In the genomic region with DNA sequence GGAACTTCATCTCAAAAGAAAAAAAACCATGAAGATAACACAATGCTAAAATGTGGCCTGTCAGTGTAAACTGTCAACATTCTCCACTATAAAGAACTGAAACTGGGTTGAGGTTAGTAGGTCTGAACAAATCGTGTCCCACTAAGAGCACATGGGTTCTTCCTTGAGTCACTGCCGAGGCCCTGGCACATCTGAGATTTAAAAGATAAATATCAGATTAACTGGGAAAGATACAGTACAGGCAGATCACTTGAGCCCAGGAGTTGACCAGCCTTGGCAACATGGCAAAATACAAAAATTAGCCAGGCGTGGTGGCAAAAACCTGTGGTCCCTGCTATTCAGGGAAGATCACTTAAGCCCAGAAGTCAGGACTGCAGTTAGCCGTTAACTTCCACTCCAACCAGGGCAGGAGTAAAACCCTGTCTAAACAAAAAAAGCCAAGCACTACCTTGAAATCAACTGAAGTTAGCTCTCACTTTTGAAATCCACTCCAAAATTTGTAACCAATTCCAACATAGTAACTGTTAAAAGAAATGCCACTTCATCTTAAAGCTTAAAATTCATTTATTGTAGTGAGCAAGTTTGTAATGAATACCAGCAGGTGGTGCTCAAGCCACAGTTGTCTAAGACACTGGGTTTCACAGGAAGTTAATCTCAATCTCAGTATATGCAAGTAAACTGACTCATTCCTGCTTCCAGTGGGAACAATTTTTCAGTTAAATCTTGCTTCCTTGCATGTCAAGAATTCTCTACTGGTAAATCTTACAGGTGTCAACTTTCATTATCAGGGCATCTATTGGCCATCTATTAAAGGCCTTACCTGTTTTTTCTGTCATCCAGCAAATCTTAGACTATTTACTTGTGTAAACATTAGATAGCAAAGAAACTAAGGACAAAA, we compare ENCODE assay signal across 8 cellular contexts. TPM values are rescaled to one million over a fixed set of nuclear protein-coding genes. Genes with fewer than 3 reads are reported as not detected.
DNase-seq lines count a peak whose midpoint lies in the region; ATAC-seq and TF ChIP-seq lines count a peak whose summit lies in the region.

No MANE protein-coding gene starts in this region.

- ATAC-seq in GM18502 (IDR thresholded peaks at IDR 0.05; ENCODE audit: poor library complexity, unreplicated experiment) (peak; percentile 52), HG02884 (IDR thresholded peaks at IDR 0.05; ENCODE audit: unreplicated experiment) (peak; percentile 30), naive B cell (ENCODE audit: low read depth in 2 of 2) (peak; percentile 48 to 56)

- peak; percentile 50 for DNase-seq in BJ (ENCODE audit: low read depth)
- DNase-seq in NCI-H2171 (lab: John Stamatoyannopoulos, UW): peak; percentile 7
- peak; percentile 77 for DNase-seq in activated CD4-positive, alpha-beta T cell treated with anti-CD3 and anti-CD28 coated beads, Interleukin-2, amount 10 ng/mL, durations not matched to agents 7 days and 5 days
- DNase-seq in epithelial cell of proximal tubule (ENCODE audit: low read depth): no peak
- DNase-seq in naive B cell: peak; percentile 63
- DNase-seq in uterus: peak; percentile 25 to 70

- CTCF ChIA-PET in BJ (lab: Yijun Ruan, JAX): interaction anchor here (0.8 to 5.2 kb wide), 5 partner anchors 10 to 99 kb away, joined by 3 to 56 read pairs (median 4); no protein-coding TSS in a partner anchor
- CTCF ChIA-PET in activated CD4-positive, alpha-beta T cell treated with anti-CD3 and anti-CD28 coated beads, Interleukin-2, amount 10 ng/mL, durations not matched to agents 7 days and 5 days (lab: Charles Lee): interaction anchor here (0.6 to 1.3 kb wide), 12 partner anchors 10 to 137 kb away, joined by 3 to 7 read pairs (median 4); a partner anchor contains a TSS

- intact Hi-C loops in uterus (cut with DNase I; ENCODE audit: low total_unique reads): loop anchor here (2.0 kb wide), 1 partner anchor 95 kb away; no protein-coding TSS in a partner anchor

- H3K4me1 Mint-ChIP-seq in activated CD4-positive, alpha-beta T cell treated with anti-CD3 and anti-CD28 coated beads, Interleukin-2, amount 10 ng/mL, durations not matched to agents 7 days and 5 days: peaks cover 55% of the 10 kb centered on the region
- H3K4me1 Mint-ChIP-seq in naive B cell: peaks cover 35 to 76% (median 57%) of the 10 kb centered on the region in 3 donors

- H3K9me3 Mint-ChIP-seq in activated CD4-positive, alpha-beta T cell treated with anti-CD3 and anti-CD28 coated beads, Interleukin-2, amount 10 ng/mL, durations not matched to agents 7 days and 5 days: no peaks in the 10 kb centered on the region
- H3K9me3 Mint-ChIP-seq in naive B cell: no peaks in the 10 kb centered on the region

- TF ChIP-seq CTCF in BJ (IDR thresholded peaks at IDR 0.05; ENCODE audit: insufficient read depth, low read depth, low read length) (peak; percentile 54), epithelial cell of proximal tubule (conservative IDR thresholded peaks at IDR 0.05; ENCODE audit: low read depth, low read length) (peak; percentile 65), uterus (IDR thresholded peaks at IDR 0.05) (peak; percentile 73 to 88 (median 84))

- H3K36me3 Mint-ChIP-seq in activated CD4-positive, alpha-beta T cell treated with anti-CD3 and anti-CD28 coated beads, Interleukin-2, amount 10 ng/mL, durations not matched to agents 7 days and 5 days (ENCODE audit: low read depth): peaks cover 57% of the 10 kb centered on the region
- H3K36me3 Mint-ChIP-seq in naive B cell: peaks cover 13 to 19% of the 10 kb centered on the region in 2 donors

- TF ChIP-seq POLR2A in uterus (IDR thresholded peaks at IDR 0.05): no peak

- peak overlapping the region; percentile 37 to 58 for H3K27ac ChIP-seq in uterus

- no peak overlapping the region for H3K4me3 ChIP-seq in BJ (ENCODE audit: low read depth, low read length)
- no peak overlapping the region for H3K4me3 ChIP-seq in epithelial cell of proximal tubule (ENCODE audit: low read depth, low read length)
- H3K4me3 ChIP-seq in uterus: no peak overlapping the region

- H3K36me3 ChIP-seq in BJ (ENCODE audit: control insufficient read depth, insufficient read depth, low read length) (peaks cover 25% of the 10 kb centered on the region), uterus (no peaks in the 10 kb centered on the region)

- peak overlapping the region; percentile 78 for H3K27ac Mint-ChIP-seq in activated CD4-positive, alpha-beta T cell treated with anti-CD3 and anti-CD28 coated beads, Interleukin-2, amount 10 ng/mL, durations not matched to agents 7 days and 5 days
- peak overlapping the region; percentile 66 to 95 (median 91) for H3K27ac Mint-ChIP-seq in naive B cell

- POLR2A ChIA-PET in BJ (lab: Charles Lee): interaction anchor here (0.6 kb wide), 1 partner anchor 116 kb away, joined by 3 read pairs; no protein-coding TSS in a partner anchor
- POLR2A ChIA-PET in activated CD4-positive, alpha-beta T cell treated with anti-CD3 and anti-CD28 coated beads, Interleukin-2, amount 10 ng/mL, durations not matched to agents 7 days and 5 days (lab: Charles Lee): no interaction called here

- H3K27me3 ChIP-seq in BJ (ENCODE audit: control insufficient read depth, insufficient read depth, low read length) (no peaks in the 10 kb centered on the region), uterus (no peaks in the 10 kb centered on the region)

- H3K4me1 ChIP-seq in uterus: peaks cover 0 to 4% of the 10 kb centered on the region in 2 donors

- no peaks in the 10 kb centered on the region for H3K9me3 ChIP-seq in uterus

- H3K4me3 Mint-ChIP-seq in activated CD4-positive, alpha-beta T cell treated with anti-CD3 and anti-CD28 coated beads, Interleukin-2, amount 10 ng/mL, durations not matched to agents 7 days and 5 days: peak overlapping the region; percentile 8
- peak overlapping the region; percentile 17 to 83 (median 44) for H3K4me3 Mint-ChIP-seq in naive B cell

- no peaks in the 10 kb centered on the region for H3K27me3 Mint-ChIP-seq in activated CD4-positive, alpha-beta T cell treated with anti-CD3 and anti-CD28 coated beads, Interleukin-2, amount 10 ng/mL, durations not matched to agents 7 days and 5 days
- no peaks in the 10 kb centered on the region for H3K27me3 Mint-ChIP-seq in naive B cell

RNA-seq across cellular contexts. Expression of a gene that starts 5.4 kb away (rescaled TPM):
- polyA plus RNA-seq in BJ (2011; rRNA removed) (20,981 and 25,088 TPM in 2 replicates), naive B cell (ENCODE audit: low read depth in 6 of 6) (over 10,000 TPM in 1 of 6 donors, 1,000 to 10,000 TPM in 5; 7,111 to 10,868 (median 8,890) TPM)
- 8,632 and 13,700 TPM in 2 replicates for polyA minus RNA-seq in BJ (2011; rRNA and poly(A)+ RNA removed)
- total RNA-seq in activated CD4-positive, alpha-beta T cell treated with anti-CD3 and anti-CD28 coated beads, Interleukin-2, amount 10 ng/mL, durations not matched to agents 7 days and 5 days: 1,000 to 10,000 TPM; 7,789 to 8,433 TPM
- total RNA-seq in epithelial cell of proximal tubule (9,761 and 15,338 TPM in 2 replicates), uterus (over 10,000 TPM; 11,501 to 26,048 (median 13,655) TPM)

RNA-seq across cellular contexts. Expression of a gene that starts 53.9 kb away (rescaled TPM):
- polyA plus RNA-seq in BJ (2011; rRNA removed): 17.7 and 22.3 TPM in 2 replicates
- 10.8 and 16.6 TPM in 2 replicates for polyA minus RNA-seq in BJ (2011; rRNA and poly(A)+ RNA removed)
- 10 to 100 TPM; 50.9 to 59.6 TPM for total RNA-seq in activated CD4-positive, alpha-beta T cell treated with anti-CD3 and anti-CD28 coated beads, Interleukin-2, amount 10 ng/mL, durations not matched to agents 7 days and 5 days
- total RNA-seq in epithelial cell of proximal tubule: 23.5 and 26.8 TPM in 2 replicates
- polyA plus RNA-seq in naive B cell (ENCODE audit: low read depth in 6 of 6): 10 to 100 TPM; 24.3 to 56.5 (median 30.8) TPM
- total RNA-seq in uterus: 10 to 100 TPM; 13.3 to 38.3 (median 26.8) TPM
